Comparison of ENCODE assay signal across 19 cellular contexts in genomic region chr17:62193297-62193696, GRCh38.
"Had no signal": no experiment of that assay in that cellular context is flagged by ENCODE, and none has a peak within 500 bp of the region (broad histone marks: within the 10 kb centered on the region; RNA-seq: fewer than 3 reads in every experiment).

No MANE protein-coding gene starts in this region.

- DNase-seq: central memory CD4-positive, alpha-beta T cell; cortex of kidney; dorsolateral prefrontal cortex; effector CD8-positive, alpha-beta T cell; heart left ventricle; hippocampal formation; left cardiac atrium; left ventricle myocardium superior; mesendoderm; naive B cell; stimulated activated CD4-positive, alpha-beta T cell treated with anti-CD3 and anti-CD28 coated beads, Interleukin-2, amount 100 ng/mL, for 24 hours; stimulated activated CD4-positive, alpha-beta T cell treated with anti-CD3 and anti-CD28 coated beads, Interleukin-4, amount 100 ng/mL, for 4 hours; stimulated activated naive B cell treated with anti-CD40 and anti-IgM and Interleukin-4, amounts not matched to agents 10 μg/mL and 1 μg/mL and 100 μg/mL, for 72 hours; stimulated activated naive CD8-positive, alpha-beta T cell treated with anti-CD3 and anti-CD28 coated beads, Interleukin-15, amount 100 ng/mL, for 72 hours; testis; trophoblast cell had no signal

- H3K27ac ChIP-seq: dorsolateral prefrontal cortex, heart left ventricle, testis had no signal

- H3K4me1 ChIP-seq: heart left ventricle, testis had no signal

- H3K9me3 ChIP-seq: testis had no signal

- ATAC-seq: esophagus mucosa; heart left ventricle; left cardiac atrium; left ventricle myocardium superior; sciatic nerve; stimulated activated naive B cell treated with anti-CD40 and anti-IgM and Interleukin-4, amounts not matched to agents 10 μg/mL and 1 μg/mL and 100 μg/mL, for 72 hours; stimulated activated naive CD8-positive, alpha-beta T cell treated with anti-CD3 and anti-CD28 coated beads, Interleukin-15, amount 100 ng/mL, for 72 hours had no signal

- H3K36me3 ChIP-seq: heart left ventricle had no signal

- H3K4me3 ChIP-seq: dorsolateral prefrontal cortex, heart left ventricle, lung, testis had no signal

- H3K27me3 ChIP-seq: testis had no signal
